Comparison of ENCODE assay signal across 15 cellular contexts in the genomic region with DNA sequence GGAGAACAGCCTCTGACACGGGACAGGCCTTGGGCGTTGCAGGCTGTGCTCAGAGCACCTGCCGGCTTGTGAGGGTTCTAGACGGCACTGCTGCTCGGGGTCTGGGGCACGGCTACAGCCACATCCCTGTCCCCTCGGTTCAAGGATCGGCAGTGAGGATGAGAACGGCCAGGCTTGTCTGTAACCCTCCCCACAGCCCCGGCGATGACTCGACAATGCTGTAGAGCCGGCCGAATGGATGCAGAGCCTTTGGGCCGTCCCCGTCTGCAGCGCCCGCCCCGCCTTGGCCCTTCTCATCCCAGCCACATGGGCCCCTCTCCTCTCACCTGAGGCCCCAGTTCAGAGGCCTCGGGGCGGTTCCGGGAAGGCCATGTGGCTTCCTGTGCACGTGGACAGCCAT. TPM values are rescaled to one million over a fixed set of nuclear protein-coding genes. Genes with fewer than 3 reads are reported as not detected.
DNase-seq lines count a peak whose midpoint lies in the region; ATAC-seq and TF ChIP-seq lines count a peak whose summit lies in the region.
"Had no signal": no experiment of that assay in that cellular context is flagged by ENCODE, and none has a peak within 500 bp of the region (broad histone marks: within the 10 kb centered on the region; RNA-seq: fewer than 3 reads in every experiment).

No MANE protein-coding gene starts in this region.

- DNase-seq in activated effector memory CD4-positive, alpha-beta T cell treated with anti-CD3 and anti-CD28 coated beads, Interleukin-2, amount 50 U/mL, for 16 hours, result peak; percentile 48
- DNase-seq in activated effector memory CD4-positive, alpha-beta T cell treated with Interleukin-2 at 50 U/mL for 16 hours, result no peak
- DNase-seq in islet precursor cell, result peak; percentile 52
- DNase-seq in posterior vena cava (ENCODE audit: low spot score), result peak; percentile 72
- no peak for DNase-seq in CD14-positive monocyte (ENCODE audit: low spot score)
- no peak for DNase-seq in NCI-H1105 treated with DMSO at 0.1 percent for 48 hours (lab: John Stamatoyannopoulos, UW)
- DNase-seq: CD4-positive, alpha-beta memory T cell; GF-D8; GM23248; KG1; NCI-H1417; NCI-H187 treated with DMSO at 0.1 percent for 48 hours; NCI-H345; NCI-H526 had no signal

- ATAC-seq in GM18505 (IDR thresholded peaks at IDR 0.05; ENCODE audit: unreplicated experiment), result no peak

- no peak for TF ChIP-seq CTCF in CD14-positive monocyte (IDR thresholded peaks at IDR 0.05)

- peak overlapping the region in 1 of 7 donors; percentile 7 for H3K27ac Mint-ChIP-seq in CD14-positive monocyte

- intact Hi-C loops in posterior vena cava (cut with DNase I), result no loop called here
- intact Hi-C loops in CD14-positive monocyte (cut with micrococcal nuclease), result loop anchor here in 1 of 2 donors (5.0 kb wide), 1 partner anchor 38 kb away; no protein-coding TSS in a partner anchor

- H3K4me3 Mint-ChIP-seq in CD14-positive monocyte, result no peak overlapping the region
- H3K4me3 Mint-ChIP-seq: CD4-positive, alpha-beta memory T cell had no signal

- peaks cover 0 to 2% (median 0%) of the 10 kb centered on the region in 3 donors for H3K27me3 Mint-ChIP-seq in CD14-positive monocyte (ENCODE audit: low read depth in 3 of 3)
- H3K27me3 Mint-ChIP-seq: CD4-positive, alpha-beta memory T cell had no signal

- H3K9me3 Mint-ChIP-seq in CD14-positive monocyte, result peaks cover 7 to 27% (median 15%) of the 10 kb centered on the region in 7 donors
- H3K9me3 Mint-ChIP-seq: CD4-positive, alpha-beta memory T cell had no signal

- H3K4me1 Mint-ChIP-seq in CD14-positive monocyte, result no peaks in the 10 kb centered on the region

- peaks cover 58 to 76% of the 10 kb centered on the region in 2 donors for H3K36me3 Mint-ChIP-seq in CD14-positive monocyte

- no peak for TF ChIP-seq POLR2A in GM18505 (IDR thresholded peaks at IDR 0.05; ENCODE audit: borderline replicate concordance, extremely low read depth, insufficient read depth, insufficient read length)

RNA-seq across cellular contexts. Expression of a gene that starts 49.0 kb away (rescaled TPM):
- total RNA-seq in posterior vena cava, result 100 to 1,000 TPM in 1 of 2 donors, 10 to 100 TPM in 1; 80.5 to 101 TPM
- polyA plus RNA-seq in CD14-positive monocyte, result 10 to 100 TPM; 13.1 to 29.8 TPM

Comparison
In these comparisons a context has a peak if more than half of its experiments do, and no peak if none do; other contexts are left out.
1. DNase-seq: peak in activated effector memory CD4-positive, alpha-beta T cell treated with anti-CD3 and anti-CD28 coated beads, Interleukin-2, amount 50 U/mL, for 16 hours (single experiment), islet precursor cell (single experiment) and posterior vena cava (single experiment); none in activated effector memory CD4-positive, alpha-beta T cell treated with Interleukin-2 at 50 U/mL for 16 hours (single experiment), CD14-positive monocyte (single experiment) and NCI-H1105 treated with DMSO at 0.1 percent for 48 hours (single experiment).